In the genomic region with DNA sequence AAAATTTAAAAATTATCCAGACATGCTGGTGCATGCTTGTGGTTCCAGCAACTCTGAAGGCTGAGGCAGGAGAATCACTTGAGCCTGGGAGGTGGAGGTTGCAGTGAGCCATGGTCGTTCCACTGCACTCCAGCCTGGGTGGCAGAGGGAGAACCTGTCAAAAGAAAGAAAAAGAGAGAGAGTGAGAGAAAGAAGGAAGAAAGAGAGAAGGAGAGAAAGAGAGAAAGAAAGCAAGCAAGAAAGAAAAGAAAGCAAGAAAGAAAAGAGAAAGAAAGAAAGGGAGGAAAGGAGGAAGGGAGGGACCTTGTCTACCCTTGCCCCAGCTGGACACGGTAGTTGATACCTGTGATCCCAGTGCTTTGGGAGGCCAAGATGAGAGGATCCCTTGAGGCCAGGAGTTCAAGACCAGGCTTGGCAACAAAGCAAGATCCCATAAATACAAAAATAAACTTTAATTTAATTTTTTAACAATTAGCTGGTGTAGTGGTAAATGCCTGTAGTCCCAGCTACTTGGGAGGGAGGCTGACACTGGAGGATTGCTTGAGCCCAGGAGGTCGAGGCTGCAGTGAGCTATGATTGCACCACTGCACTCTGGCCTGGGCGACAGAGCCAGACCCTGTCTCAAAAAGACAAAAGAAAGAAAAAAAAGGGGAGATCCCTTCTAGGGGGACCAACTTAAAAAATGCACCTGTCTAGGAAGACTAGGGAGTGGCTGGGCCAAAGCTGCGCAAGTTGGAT, we compare ENCODE assay signal across 11 cellular contexts. TPM values are rescaled to one million over a fixed set of nuclear protein-coding genes. Genes with fewer than 3 reads are reported as not detected.
A peak's percentile ranks its signal among the peaks of the same experiment; 100 is the strongest.
DNase-seq lines count a peak whose midpoint lies in the region; ATAC-seq and TF ChIP-seq lines count a peak whose summit lies in the region.
"Had no signal": no experiment of that assay in that cellular context is flagged by ENCODE, and none has a peak within 500 bp of the region (broad histone marks: within the 10 kb centered on the region; RNA-seq: fewer than 3 reads in every experiment).

No MANE protein-coding gene starts in this region.

- no peak overlapping the region for H3K14ac ChIP-seq in trophoblast cell (ENCODE audit: low read length)

- DNase-seq in GM06990 (ENCODE audit: extremely low read depth, insufficient read length) (no peak), RWPE2 (ENCODE audit: low spot score) (no peak), esophagus muscularis mucosa (ENCODE audit: extremely low spot score) (no peak), trophoblast cell (no peak)
- DNase-seq in NK-92 treated with Interleukin-12 subunit alpha and Interleukin-12 subunit beta, amount 100 ng/mL, for 24 hours (lab: John Stamatoyannopoulos, UW) = no peak
- DNase-seq: NCI-H2107 had no signal

- H2BK12ac ChIP-seq in trophoblast cell (ENCODE audit: low read length) = no peak overlapping the region

- H3K27ac ChIP-seq in RWPE2 (ENCODE audit: poor library complexity, severe bottlenecking) (no peak overlapping the region), esophagus muscularis mucosa (replicated peaks in 1 of 4) (peak overlapping the region in 1 of 4 donors; percentile 22), trophoblast cell (ENCODE audit: low read depth, low read length) (no peak overlapping the region)

- no peak overlapping the region for H2AK5ac ChIP-seq in trophoblast cell (ENCODE audit: low read length)

- no peak for TF ChIP-seq EP300 in esophagus muscularis mucosa (IDR thresholded peaks at IDR 0.05)

- H3K36me3 ChIP-seq in GM06990 (ENCODE audit: control insufficient read depth, insufficient read depth, low read length) (no peaks in the 10 kb centered on the region), RWPE2 (ENCODE audit: low read depth) (no peaks in the 10 kb centered on the region), esophagus muscularis mucosa (peaks cover 0 to 9% (median 3%) of the 10 kb centered on the region in 4 donors), trophoblast cell (ENCODE audit: control insufficient read depth in 1 of 2, insufficient read depth in 2 of 2, low read length in 2 of 2) (no peaks in the 10 kb centered on the region)
- H3K36me3 ChIP-seq: adrenal gland had no signal

- no peak for TF ChIP-seq CTCF in GM06990 (IDR thresholded peaks at IDR 0.05; ENCODE audit: insufficient read depth, low read length, poor library complexity, severe bottlenecking)
- TF ChIP-seq CTCF in RWPE2 (IDR thresholded peaks at IDR 0.05; ENCODE audit: poor library complexity, severe bottlenecking) = no peak
- TF ChIP-seq CTCF in esophagus muscularis mucosa (IDR thresholded peaks at IDR 0.05) = no peak

- 88% methylated on average over 5 of the region's 5 CpGs for WGBS in esophagus muscularis mucosa
- WGBS in trophoblast cell (ENCODE audit: extremely low coverage, insufficient coverage, insufficient read length) = no CpG with 5 or more reads among the region's 5 CpGs

- intact Hi-C loops in esophagus muscularis mucosa (cut with DNase I) = no loop called here

- H2BK5ac ChIP-seq in trophoblast cell (ENCODE audit: low read depth, low read length, poor library complexity) = no peak overlapping the region

- no peak overlapping the region for H2AFZ ChIP-seq in trophoblast cell (ENCODE audit: insufficient read depth, low read length, poor library complexity)

- TF ChIP-seq POLR2A in esophagus muscularis mucosa (IDR thresholded peaks at IDR 0.05; ENCODE audit: low read depth) (no peak), GM18505 (IDR thresholded peaks at IDR 0.05; ENCODE audit: borderline replicate concordance, extremely low read depth, insufficient read depth, insufficient read length) (no peak)

- H4K8ac ChIP-seq in trophoblast cell (ENCODE audit: low read depth, low read length) = no peak overlapping the region

- H3K9me3 ChIP-seq in RWPE2 (ENCODE audit: severe bottlenecking) = no peaks in the 10 kb centered on the region
- no peaks in the 10 kb centered on the region for H3K9me3 ChIP-seq in esophagus muscularis mucosa
- peaks cover 1% of the 10 kb centered on the region for H3K9me3 ChIP-seq in trophoblast cell (ENCODE audit: insufficient read depth, low read depth, low read length)
- H3K9me3 ChIP-seq: adrenal gland had no signal

- H3K4ac ChIP-seq in trophoblast cell (ENCODE audit: low read depth, low read length) = no peak overlapping the region

- no peaks in the 10 kb centered on the region for H3K27me3 ChIP-seq in GM06990 (replicated peaks; ENCODE audit: control insufficient read depth, insufficient read depth, low read length)
- no peaks in the 10 kb centered on the region for H3K27me3 ChIP-seq in RWPE2 (ENCODE audit: insufficient read depth, poor library complexity, severe bottlenecking)
- H3K27me3 ChIP-seq in esophagus muscularis mucosa = peaks cover 0 to 8% (median 0%) of the 10 kb centered on the region in 4 donors
- peaks cover 3% of the 10 kb centered on the region for H3K27me3 ChIP-seq in trophoblast cell (ENCODE audit: insufficient read depth, low read length)
- H3K27me3 ChIP-seq: adrenal gland had no signal

- H3K18ac ChIP-seq in trophoblast cell (ENCODE audit: low read length) = no peak overlapping the region

- ATAC-seq in RWPE2 (ENCODE audit: low read depth) = no peak
- no peak for ATAC-seq in GM19397 (IDR thresholded peaks at IDR 0.05; ENCODE audit: unreplicated experiment)
- no peak for ATAC-seq in GM18505 (IDR thresholded peaks at IDR 0.05; ENCODE audit: unreplicated experiment)
- ATAC-seq in GM19455 (IDR thresholded peaks at IDR 0.05; ENCODE audit: unreplicated experiment) = no peak

- no peak overlapping the region for H3K9ac ChIP-seq in trophoblast cell (ENCODE audit: low read length)

- peak overlapping the region; percentile 48 for H3K4me3 ChIP-seq in GM06990 (replicated peaks; ENCODE audit: low read depth, low read length)
- peak overlapping the region; percentile 20 for H3K4me3 ChIP-seq in RWPE2 (ENCODE audit: severe bottlenecking)
- peak overlapping the region; percentile 48 to 59 (median 50) for H3K4me3 ChIP-seq in esophagus muscularis mucosa
- H3K4me3 ChIP-seq in trophoblast cell (ENCODE audit: low read depth, low read length) = no peak overlapping the region

- H3K4me1 ChIP-seq in RWPE2 (ENCODE audit: insufficient read depth, poor library complexity, severe bottlenecking) = no peaks in the 10 kb centered on the region
- peaks cover 12 to 26% (median 21%) of the 10 kb centered on the region in 4 donors for H3K4me1 ChIP-seq in esophagus muscularis mucosa
- peaks cover 0 to 3% of the 10 kb centered on the region in 2 experiments for H3K4me1 ChIP-seq in trophoblast cell (ENCODE audit: control insufficient read depth in 1 of 2, insufficient read depth in 2 of 2, low read length in 2 of 2)

- H3K79me1 ChIP-seq in trophoblast cell (ENCODE audit: low read length) = peaks cover 1% of the 10 kb centered on the region

- no peak overlapping the region for H4K12ac ChIP-seq in trophoblast cell (ENCODE audit: low read depth, low read length)

- H3K79me2 ChIP-seq in trophoblast cell (ENCODE audit: control insufficient read depth, insufficient read depth, low read length, poor library complexity) = no peaks in the 10 kb centered on the region

- H3K23ac ChIP-seq in trophoblast cell (ENCODE audit: low read length) = no peak overlapping the region

- peak overlapping the region; percentile 62 for H3K4me2 ChIP-seq in trophoblast cell (ENCODE audit: low read length)

- no peak overlapping the region for H2BK120ac ChIP-seq in trophoblast cell (ENCODE audit: insufficient read depth, low read length, poor library complexity)

- H4K91ac ChIP-seq in trophoblast cell (ENCODE audit: low read depth, low read length) = no peak overlapping the region

RNA-seq across cellular contexts. Expression of gene NYAP1, which starts 9.2 kb away (rescaled TPM):
- total RNA-seq in esophagus muscularis mucosa = 1 to 10 TPM; 1.7 to 3.2 (median 1.9) TPM
- polyA plus RNA-seq in trophoblast cell (2013) = 0.76 and 0.81 TPM in 2 replicates
- total RNA-seq: T-helper 2 cell treated with Interferon-gamma antibody and Interleukin-4, amounts not matched to agents 100 ng/mL and 5 ng/mL, for 36 hours had no signal

RNA-seq across cellular contexts. Expression of gene TSC22D4, which starts 13.9 kb away (rescaled TPM):
- 10 to 100 TPM; 26.2 to 51.4 (median 33.1) TPM for total RNA-seq in esophagus muscularis mucosa
- 24.3 and 24.6 TPM in 2 replicates for polyA plus RNA-seq in trophoblast cell (2013)

RNA-seq across cellular contexts. Expression of gene SPACDR, which starts 28.8 kb away (rescaled TPM):
- under 1 TPM in 1 of 4 donors, not detected in 3; 0.78 TPM for total RNA-seq in esophagus muscularis mucosa
- polyA plus RNA-seq in trophoblast cell (2013) = 1.1 TPM in 2 replicates

RNA-seq across cellular contexts. Expression of gene AGFG2, which starts 46.1 kb away (rescaled TPM):
- 10 to 100 TPM; 31.6 to 79.6 (median 35.1) TPM for total RNA-seq in esophagus muscularis mucosa
- 3.0 TPM in 2 replicates for polyA plus RNA-seq in trophoblast cell (2013)

RNA-seq across cellular contexts. Expression of gene PPP1R35, which starts 56.6 kb away (rescaled TPM):
- 10 to 100 TPM; 24.5 to 35.1 (median 27.0) TPM for total RNA-seq in esophagus muscularis mucosa
- 42.2 and 45.3 TPM in 2 replicates for polyA plus RNA-seq in trophoblast cell (2013)
